8 cellular contexts compared by ENCODE assay signal in the genomic region with DNA sequence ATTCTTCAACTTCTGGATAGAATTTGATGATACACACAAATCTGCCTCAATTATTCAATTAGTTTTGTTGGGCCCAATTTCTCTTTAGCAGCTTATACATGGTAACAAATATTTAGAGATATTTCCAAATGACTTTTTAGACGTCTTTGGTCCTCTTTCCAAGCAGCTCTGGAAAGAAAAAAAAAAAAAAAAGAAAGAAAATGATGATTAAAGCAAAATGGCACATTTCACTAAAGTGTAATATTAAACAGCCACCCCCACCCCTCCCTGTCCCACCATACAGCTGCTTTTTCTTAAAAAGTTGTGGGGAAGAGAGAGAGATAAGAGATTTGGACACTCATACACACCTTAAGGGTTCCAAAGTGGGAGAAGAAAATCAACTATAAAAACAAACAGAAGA. TPM values are rescaled to one million over a fixed set of nuclear protein-coding genes. Genes with fewer than 3 reads are reported as not detected.
DNase-seq lines count a peak whose midpoint lies in the region; ATAC-seq, FAIRE-seq and TF ChIP-seq lines count a peak whose summit lies in the region.

No MANE protein-coding gene starts in this region.

- CTCF ChIA-PET in HepG2 (lab: Yijun Ruan, JAX; ENCODE audit: low intra/inter-chr PET ratio, low total read pairs): no interaction called here

- H3K4me2 ChIP-seq in HepG2 (ENCODE audit: low read depth, low read length): peak overlapping the region; percentile 76

- H3K27ac ChIP-seq in ascending aorta (no peak overlapping the region), HepG2 (ENCODE audit: extremely low read length, insufficient read depth, low read length) (peak overlapping the region; percentile 80), thoracic aorta (no peak overlapping the region)

- no peaks in the 10 kb centered on the region for H3K9me3 Mint-ChIP-seq in activated T-cell treated with anti-CD3 and anti-CD28 coated beads, Interleukin-2, amount 50 U/mL, for 4 hours

- H3K9me3 ChIP-seq in ascending aorta (no peaks in the 10 kb centered on the region), HepG2 (ENCODE audit: low read length) (no peaks in the 10 kb centered on the region), thoracic aorta (no peaks in the 10 kb centered on the region)

- H3K36me3 ChIP-seq in ascending aorta: no peaks in the 10 kb centered on the region
- H3K36me3 ChIP-seq in HepG2 (replicated peaks in 1 of 2; ENCODE audit: control insufficient read depth in 1 of 2, insufficient read depth in 2 of 2, low read length in 2 of 2): no peaks in the 10 kb centered on the region; a peak in 1 of 5 replicates
- no peaks in the 10 kb centered on the region for H3K36me3 ChIP-seq in thoracic aorta

- in situ Hi-C loops in HepG2 (cut with HindIII; ENCODE audit: extremely low pct_ligation_motif_present, low pct_unique_long_range_greater_than_20kb): no loop called here

- no peak for FAIRE-seq in HepG2 (lab: Jason Lieb, UNC)

- peaks cover 12% of the 10 kb centered on the region for H3K36me3 Mint-ChIP-seq in activated T-cell treated with anti-CD3 and anti-CD28 coated beads, Interleukin-2, amount 50 U/mL, for 4 hours (ENCODE audit: insufficient read depth)

- POLR2A ChIA-PET in HepG2 (lab: Yijun Ruan, JAX): no interaction called here

- peak overlapping the region; percentile 86 for H2AFZ ChIP-seq in HepG2 (ENCODE audit: low read length)

- H3K27me3 Mint-ChIP-seq in activated T-cell treated with anti-CD3 and anti-CD28 coated beads, Interleukin-2, amount 50 U/mL, for 4 hours (ENCODE audit: low read depth): no peaks in the 10 kb centered on the region

- TF ChIP-seq EP300 in HepG2 (IDR thresholded peaks at IDR 0.05; ENCODE audit: low read depth in 2 of 2, low read length in 2 of 2) (no peak), HepG2 (CRISPR knock-in tag; IDR thresholded peaks at IDR 0.05; ENCODE audit: borderline replicate concordance) (no peak)

- H3K79me2 ChIP-seq in HepG2 (ENCODE audit: insufficient read depth, low read length): peaks cover 21% of the 10 kb centered on the region

- H3K4me1 Mint-ChIP-seq in activated T-cell treated with anti-CD3 and anti-CD28 coated beads, Interleukin-2, amount 50 U/mL, for 4 hours (ENCODE audit: low read depth): peaks cover 48% of the 10 kb centered on the region

- no peaks in the 10 kb centered on the region for H3K27me3 ChIP-seq in ascending aorta
- H3K27me3 ChIP-seq in HepG2 (ENCODE audit: control insufficient read depth in 1 of 2, insufficient read depth in 2 of 2, low read length in 2 of 2): no peaks in the 10 kb centered on the region
- H3K27me3 ChIP-seq in thoracic aorta (replicated peaks; ENCODE audit: insufficient read depth): no peaks in the 10 kb centered on the region

- no peak for TF ChIP-seq POLR2A in HepG2 (IDR thresholded peaks at IDR 0.05; ENCODE audit: insufficient read depth in 1 of 2, low read depth in 2 of 2, low read length in 2 of 2)

- H3K4me1 ChIP-seq in ascending aorta (peaks cover 3 to 4% of the 10 kb centered on the region in 2 donors), HepG2 (ENCODE audit: insufficient read depth, low read length) (peaks cover 40% of the 10 kb centered on the region), thoracic aorta (ENCODE audit: control insufficient read depth in 1 of 2, low read depth in 2 of 2) (peaks cover 9 to 19% of the 10 kb centered on the region in 2 donors)

- no peak for DNase-seq in activated T-cell treated with anti-CD3 and anti-CD28 coated beads, Interleukin-2, amount 50 U/mL, for 4 hours
- DNase-seq in activated T-cell treated with anti-CD3 and anti-CD28 coated beads for 4 hours (no peak), ascending aorta (ENCODE audit: low spot score in 2 of 2) (no peak), HepG2 (ENCODE audit: low spot score) (no peak), thoracic aorta (ENCODE audit: low spot score) (no peak), NCI-H748 treated with DMSO at 0.1 percent for 48 hours (lab: John Stamatoyannopoulos, UW) (no peak)
- DNase-seq in stimulated activated naive CD4-positive, alpha-beta T cell treated with Interleukin-2 at 50 U/mL for 16 hours (lab: John Stamatoyannopoulos, UW): no peak

- peak overlapping the region; percentile 100 for H3K4me3 Mint-ChIP-seq in activated T-cell treated with anti-CD3 and anti-CD28 coated beads, Interleukin-2, amount 50 U/mL, for 4 hours

- no peak for TF ChIP-seq RAD21 in HepG2 (CRISPR knock-in tag; IDR thresholded peaks at IDR 0.05)

- no peak for ATAC-seq in activated T-cell treated with anti-CD3 and anti-CD28 coated beads, Interleukin-2, amount 50 U/mL, for 4 hours
- ATAC-seq in HepG2: no peak
- no peak for ATAC-seq in thoracic aorta (ENCODE audit: insufficient number of reproducible peaks, low FRiP score, low read depth)
- no peak for ATAC-seq in GM21381 (IDR thresholded peaks at IDR 0.05; ENCODE audit: unreplicated experiment)

- BruUV-seq in HepG2 (replicated peaks; lab: Mats Ljungman, UMichigan): no TSS peak

- H3K4me3 ChIP-seq in ascending aorta: peak overlapping the region; percentile 55 to 78
- H3K4me3 ChIP-seq in HepG2 (replicated peaks in 1 of 3; ENCODE audit: insufficient read depth in 1 of 3, low read depth in 2 of 3, low read length in 3 of 3): peak overlapping the region; percentile 82 to 88 (median 84); a peak in 5 of 6 replicates
- H3K4me3 ChIP-seq in thoracic aorta: peak overlapping the region; percentile 75

- 35% methylated on average over 1 of the region's 1 CpG for WGBS in HepG2 (ENCODE audit: low lambda C conversion rate)

- TF ChIP-seq CTCF in ascending aorta (IDR thresholded peaks at IDR 0.05): no peak
- no peak for TF ChIP-seq CTCF in HepG2 (CRISPR knock-in tag; IDR thresholded peaks at IDR 0.05)
- no peak for TF ChIP-seq CTCF in thoracic aorta (IDR thresholded peaks at IDR 0.05)

- H3K9ac ChIP-seq in HepG2 (ENCODE audit: insufficient read depth, low read depth, low read length): peak overlapping the region; percentile 81

- no peaks in the 10 kb centered on the region for H4K20me1 ChIP-seq in HepG2 (ENCODE audit: insufficient read depth, low read length)

- intact Hi-C loops in ascending aorta (cut with DNase I): loop anchor here (10.0 kb wide), 1 partner anchor 429 kb away; the partner anchor contains the start of genes BLZF1 and NME7
- intact Hi-C loops in HepG2 (cut with micrococcal nuclease; ENCODE audit: unreplicated experiment): loop anchor here (5.0 kb wide), 1 partner anchor 81 kb away; the partner anchor contains the start of gene SELL

RNA-seq across cellular contexts. Expression of gene METTL18, which starts 1.0 kb away (rescaled TPM):
- total RNA-seq in activated T-cell treated with anti-CD3 and anti-CD28 coated beads, Interleukin-2, amount 50 U/mL, for 4 hours: 10 to 100 TPM in 1 of 3 donors, 1 to 10 TPM in 2; 8.0 to 12.1 (median 9.1) TPM
- 19.2 TPM for total RNA-seq in ascending aorta
- total RNA-seq in HepG2 (2016; rRNA removed; fragmentation: Illumina TruSeq; extraction: Trizol): 6.7 and 11.2 TPM in 2 replicates
- 1.8 and 2.4 TPM in 2 replicates for total RNA-seq in HepG2 (2016; cell fraction: cytosol; rRNA removed; fragmentation: Illumina TruSeq; extraction: Trizol; ENCODE audit: low read depth)
- 7.6 and 11.0 TPM in 2 replicates for total RNA-seq in HepG2 (2016; cell fraction: insoluble cytoplasmic fraction; rRNA removed; fragmentation: Illumina TruSeq; extraction: Trizol)
- 3.7 and 3.9 TPM in 2 replicates for total RNA-seq in HepG2 (2016; cell fraction: membrane; rRNA removed; fragmentation: Illumina TruSeq; extraction: Trizol)
- 6.2 and 6.5 TPM in 2 replicates for total RNA-seq in HepG2 (2016; cell fraction: nucleus; rRNA removed; fragmentation: Illumina TruSeq; extraction: Trizol)
- polyA plus RNA-seq in HepG2 (2011; rRNA removed): 2.2 and 2.7 TPM in 2 replicates
- polyA plus RNA-seq in HepG2 (2011; cell fraction: cytosol; rRNA removed): 0.81 and 1.2 TPM in 2 replicates
- 0.48 and 0.93 TPM in 2 replicates for polyA plus RNA-seq in HepG2 (2011; cell fraction: nucleus; rRNA removed)
- polyA plus RNA-seq in HepG2 (2012): 4.5 and 5.9 TPM in 2 replicates
- polyA plus RNA-seq in HepG2 (2016; cell fraction: cytosol; fragmentation: Illumina TruSeq; extraction: Trizol; ENCODE audit: low read depth): 1.4 and 2.0 TPM in 2 replicates
- 10.2 and 10.9 TPM in 2 replicates for polyA plus RNA-seq in HepG2 (2016; cell fraction: insoluble cytoplasmic fraction; fragmentation: Illumina TruSeq; extraction: Trizol; ENCODE audit: low read depth)
- 1.8 and 3.0 TPM in 2 replicates for polyA plus RNA-seq in HepG2 (2016; cell fraction: membrane; fragmentation: Illumina TruSeq; extraction: Trizol; ENCODE audit: low read depth)
- 6.1 and 7.3 TPM in 2 replicates for polyA plus RNA-seq in HepG2 (2016; cell fraction: nucleus; fragmentation: Illumina TruSeq; extraction: Trizol; ENCODE audit: insufficient read depth, low read depth)
- 0.28 and 0.48 TPM in 2 replicates for polyA minus RNA-seq in HepG2 (2011; rRNA and poly(A)+ RNA removed; ENCODE audit: low replicate concordance)
- 1.5 and 2.1 TPM in 2 replicates for polyA minus RNA-seq in HepG2 (2011; cell fraction: cytosol; rRNA and poly(A)+ RNA removed)
- 4.0 and 5.8 TPM in 2 replicates for polyA minus RNA-seq in HepG2 (2011; cell fraction: nucleus; rRNA and poly(A)+ RNA removed)
- total RNA-seq in thoracic aorta: 10 to 100 TPM in 1 of 2 donors, 1 to 10 TPM in 1; 6.8 to 13.0 TPM

RNA-seq across cellular contexts. Expression of gene SELE, which starts 59.9 kb away (rescaled TPM):
- not detected for total RNA-seq in activated T-cell treated with anti-CD3 and anti-CD28 coated beads, Interleukin-2, amount 50 U/mL, for 4 hours
- total RNA-seq in ascending aorta (9.0 TPM), HepG2 (2016; rRNA removed; fragmentation: Illumina TruSeq; extraction: Trizol) (0.04 TPM in 1 of 2 replicates, not detected in the other), thoracic aorta (10 to 100 TPM in 1 of 2 donors, 1 to 10 TPM in 1; 3.4 to 28.8 TPM)
- total RNA-seq in HepG2 (2016; cell fraction: cytosol; rRNA removed; fragmentation: Illumina TruSeq; extraction: Trizol; ENCODE audit: low read depth): not detected in 2 replicates
- 0.04 TPM in 1 of 2 replicates, not detected in the other for total RNA-seq in HepG2 (2016; cell fraction: insoluble cytoplasmic fraction; rRNA removed; fragmentation: Illumina TruSeq; extraction: Trizol)
- total RNA-seq in HepG2 (2016; cell fraction: membrane; rRNA removed; fragmentation: Illumina TruSeq; extraction: Trizol): not detected in 2 replicates
- not detected in 2 replicates for total RNA-seq in HepG2 (2016; cell fraction: nucleus; rRNA removed; fragmentation: Illumina TruSeq; extraction: Trizol)
- polyA plus RNA-seq in HepG2 (2011; rRNA removed): 0.08 and 0.09 TPM in 2 replicates
- polyA plus RNA-seq in HepG2 (2011; cell fraction: cytosol; rRNA removed): 0.04 and 0.05 TPM in 2 replicates
- polyA plus RNA-seq in HepG2 (2011; cell fraction: nucleus; rRNA removed): 0.05 TPM in 1 of 2 replicates, not detected in the other
- polyA plus RNA-seq in HepG2 (2012): 0.05 TPM in 1 of 2 replicates, not detected in the other
- polyA plus RNA-seq in HepG2 (2016; cell fraction: cytosol; fragmentation: Illumina TruSeq; extraction: Trizol; ENCODE audit: low read depth): not detected in 2 replicates
- 0.07 TPM in 1 of 2 replicates, not detected in the other for polyA plus RNA-seq in HepG2 (2016; cell fraction: insoluble cytoplasmic fraction; fragmentation: Illumina TruSeq; extraction: Trizol; ENCODE audit: low read depth)
- polyA plus RNA-seq in HepG2 (2016; cell fraction: membrane; fragmentation: Illumina TruSeq; extraction: Trizol; ENCODE audit: low read depth): not detected in 2 replicates
- not detected in 2 replicates for polyA plus RNA-seq in HepG2 (2016; cell fraction: nucleus; fragmentation: Illumina TruSeq; extraction: Trizol; ENCODE audit: insufficient read depth, low read depth)
- polyA minus RNA-seq in HepG2 (2011; rRNA and poly(A)+ RNA removed; ENCODE audit: low replicate concordance): 0.12 TPM in 1 of 2 replicates, not detected in the other
- polyA minus RNA-seq in HepG2 (2011; cell fraction: cytosol; rRNA and poly(A)+ RNA removed): not detected in 2 replicates
- 0.12 TPM in 1 of 2 replicates, not detected in the other for polyA minus RNA-seq in HepG2 (2011; cell fraction: nucleus; rRNA and poly(A)+ RNA removed)
